ENCODE assay signal across 24 cellular contexts in the genomic region with DNA sequence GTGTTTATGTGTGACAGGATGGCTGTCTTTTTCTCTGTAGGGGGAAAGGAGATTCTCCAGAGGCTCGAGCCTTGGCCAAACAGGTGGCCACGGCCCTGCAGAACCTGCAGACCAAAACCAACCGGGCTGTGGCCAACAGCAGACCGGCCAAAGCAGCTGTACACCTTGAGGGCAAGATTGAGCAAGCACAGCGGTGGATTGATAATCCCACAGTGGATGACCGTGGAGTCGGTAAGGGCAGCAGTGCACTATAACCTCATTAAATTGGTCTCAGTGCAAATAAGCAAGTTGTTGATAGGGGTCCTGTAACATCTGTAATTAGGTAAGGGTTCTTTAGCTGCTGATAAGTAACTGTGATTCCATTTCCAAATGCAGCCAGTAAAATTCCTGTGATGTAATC.
"Had no signal": no experiment of that assay in that cellular context is flagged by ENCODE, and none has a peak within 500 bp of the region (broad histone marks: within the 10 kb centered on the region; RNA-seq: fewer than 3 reads in every experiment).

No MANE protein-coding gene starts in this region.

- ATAC-seq: activated naive CD8-positive, alpha-beta T cell treated with anti-CD3 and anti-CD28 coated beads, Interleukin-2, amount 50 U/mL, for 24 hours; activated T-cell treated with anti-CD3 and anti-CD28 coated beads, Interleukin-2, amount 50 U/mL, for 72 hours; foreskin keratinocyte; lower lobe of right lung; naive thymus-derived CD8-positive, alpha-beta T cell; psoas muscle; right cardiac atrium; stimulated activated effector memory CD8-positive, alpha-beta T cell treated with anti-CD3 and anti-CD28 coated beads, Interleukin-12 subunit alpha, Interleukin-12 subunit beta, amount 100 ng/mL, for 72 hours had no signal

- H3K4me1 Mint-ChIP-seq: activated naive CD8-positive, alpha-beta T cell treated with anti-CD3 and anti-CD28 coated beads, Interleukin-2, amount 50 U/mL, for 24 hours; stimulated activated effector memory CD8-positive, alpha-beta T cell treated with anti-CD3 and anti-CD28 coated beads, Interleukin-12 subunit alpha, Interleukin-12 subunit beta, amount 100 ng/mL, for 72 hours had no signal

- H3K36me3 ChIP-seq: ovary had no signal

- H3K27me3 Mint-ChIP-seq: activated naive CD4-positive, alpha-beta T cell treated with anti-CD3 and anti-CD28 coated beads, Interleukin-2, amount 10 ng/mL, durations not matched to agents 7 days and 5 days; activated naive CD8-positive, alpha-beta T cell treated with anti-CD3 and anti-CD28 coated beads, Interleukin-2, amount 50 U/mL, for 24 hours; naive thymus-derived CD8-positive, alpha-beta T cell had no signal

- DNase-seq: activated CD4-positive, alpha-beta T cell treated with anti-CD3 and anti-CD28 coated beads, Interleukin-2, amount 50 U/mL, for 4 hours; activated CD8-positive, alpha-beta memory T cell treated with anti-CD3 and anti-CD28 coated beads for 24 hours; activated CD8-positive, alpha-beta memory T cell treated with anti-CD3 and anti-CD28 coated beads, Interleukin-2, amount 50 U/mL, for 48 hours; activated effector memory CD4-positive, alpha-beta T cell treated with anti-CD3 and anti-CD28 coated beads, Interleukin-2, amount 50 U/mL, for 16 hours; activated naive CD4-positive, alpha-beta T cell treated with anti-CD3 and anti-CD28 coated beads, Interleukin-2, amount 10 ng/mL, durations not matched to agents 7 days and 5 days; activated naive CD8-positive, alpha-beta T cell treated with anti-CD3 and anti-CD28 coated beads, Interleukin-2, amount 50 U/mL, for 24 hours; activated T-cell treated with anti-CD3 and anti-CD28 coated beads, Interleukin-2, amount 50 U/mL, for 72 hours; dermis blood vessel endothelial cell; effector CD8-positive, alpha-beta T cell; foreskin keratinocyte; kidney; lower lobe of right lung; naive thymus-derived CD8-positive, alpha-beta T cell; ovary; psoas muscle; right cardiac atrium; stimulated activated CD4-positive, alpha-beta T cell treated with anti-CD3 and anti-CD28 coated beads, Interleukin-2, amount 100 ng/mL, for 24 hours; T-helper 1 cell; testis; upper lobe of left lung; WERI-Rb-1 had no signal

- H3K4me1 ChIP-seq: lower lobe of right lung, psoas muscle, testis, upper lobe of left lung had no signal

- H3K27ac ChIP-seq: foreskin keratinocyte, lower lobe of right lung, ovary, psoas muscle, testis, upper lobe of left lung, WERI-Rb-1 had no signal

- H3K9me3 ChIP-seq: lower lobe of right lung, ovary, psoas muscle, testis, upper lobe of left lung had no signal

- H3K4me3 ChIP-seq: lower lobe of right lung, ovary, psoas muscle, testis, upper lobe of left lung had no signal

- FAIRE-seq: kidney, TTC549 had no signal

- H3K4me3 Mint-ChIP-seq: activated naive CD4-positive, alpha-beta T cell treated with anti-CD3 and anti-CD28 coated beads, Interleukin-2, amount 10 ng/mL, durations not matched to agents 7 days and 5 days; activated naive CD8-positive, alpha-beta T cell treated with anti-CD3 and anti-CD28 coated beads, Interleukin-2, amount 50 U/mL, for 24 hours; activated T-cell treated with anti-CD3 and anti-CD28 coated beads, Interleukin-2, amount 50 U/mL, for 72 hours; mesothelial cell of epicardium; naive thymus-derived CD8-positive, alpha-beta T cell; stimulated activated effector memory CD8-positive, alpha-beta T cell treated with anti-CD3 and anti-CD28 coated beads, Interleukin-12 subunit alpha, Interleukin-12 subunit beta, amount 100 ng/mL, for 72 hours had no signal

- H3K27ac Mint-ChIP-seq: activated naive CD4-positive, alpha-beta T cell treated with anti-CD3 and anti-CD28 coated beads, Interleukin-2, amount 10 ng/mL, durations not matched to agents 7 days and 5 days; activated naive CD8-positive, alpha-beta T cell treated with anti-CD3 and anti-CD28 coated beads, Interleukin-2, amount 50 U/mL, for 24 hours; mesothelial cell of epicardium; stimulated activated effector memory CD8-positive, alpha-beta T cell treated with anti-CD3 and anti-CD28 coated beads, Interleukin-12 subunit alpha, Interleukin-12 subunit beta, amount 100 ng/mL, for 72 hours had no signal

- H3K9me3 Mint-ChIP-seq: activated naive CD4-positive, alpha-beta T cell treated with anti-CD3 and anti-CD28 coated beads, Interleukin-2, amount 10 ng/mL, durations not matched to agents 7 days and 5 days; activated naive CD8-positive, alpha-beta T cell treated with anti-CD3 and anti-CD28 coated beads, Interleukin-2, amount 50 U/mL, for 24 hours; activated T-cell treated with anti-CD3 and anti-CD28 coated beads, Interleukin-2, amount 50 U/mL, for 72 hours; mesothelial cell of epicardium; naive thymus-derived CD8-positive, alpha-beta T cell; stimulated activated effector memory CD8-positive, alpha-beta T cell treated with anti-CD3 and anti-CD28 coated beads, Interleukin-12 subunit alpha, Interleukin-12 subunit beta, amount 100 ng/mL, for 72 hours had no signal

- H3K27me3 ChIP-seq: foreskin keratinocyte, ovary, testis, upper lobe of left lung had no signal
